Comparison of ENCODE assay signal across 9 cellular contexts in the genomic region with DNA sequence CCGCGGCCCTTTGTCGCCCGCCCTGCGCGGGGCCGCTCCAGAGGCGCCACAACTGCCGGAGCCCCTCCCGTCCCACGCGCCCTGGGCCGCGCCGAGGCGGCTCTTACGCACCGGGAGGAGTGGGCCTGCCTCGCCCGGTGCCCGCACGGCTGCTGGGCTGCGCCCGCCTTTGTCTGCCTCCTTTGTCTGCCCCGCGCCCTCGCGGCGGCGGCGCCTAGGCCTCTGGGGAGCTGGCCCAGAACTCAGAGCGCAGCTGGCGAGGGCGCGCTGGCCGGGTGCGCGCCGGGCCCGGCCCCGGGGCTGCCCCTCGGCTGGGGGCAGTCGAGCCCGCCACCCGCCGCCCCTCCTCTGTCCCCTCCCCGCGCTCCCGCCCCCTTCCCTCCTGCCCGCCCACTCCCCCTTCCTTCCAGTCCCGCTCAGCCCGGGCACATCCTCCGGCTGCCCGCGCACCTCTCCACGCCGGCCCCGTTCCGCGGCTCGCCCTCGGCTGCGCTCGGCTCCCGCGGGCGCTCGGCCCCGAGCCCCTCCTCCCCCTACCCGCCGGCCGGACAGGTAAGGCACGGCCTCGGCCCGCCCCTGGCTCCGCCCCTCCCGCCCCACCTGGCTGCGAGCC. TPM values are rescaled to one million over a fixed set of nuclear protein-coding genes. Genes with fewer than 3 reads are reported as not detected.
DNase-seq lines count a peak whose midpoint lies in the region; ATAC-seq, FAIRE-seq and TF ChIP-seq lines count a peak whose summit lies in the region.
"Had no signal": no experiment of that assay in that cellular context is flagged by ENCODE, and none has a peak within 500 bp of the region (broad histone marks: within the 10 kb centered on the region; RNA-seq: fewer than 3 reads in every experiment).

TSS of gene DRAXIN (plus strand) at position 409 of the 613 bp plus-strand sequence. CDS start 14,549 bp downstream, outside the sequence.

- H3K4me3 ChIP-seq in A549 (peak within 1 kb of the TSS; percentile 33; the same call in 2 of the 3 replicates), HUES48 (ENCODE audit: low read depth, low read length) (peak within 1 kb of the TSS; percentile 68), left lung (peak within 1 kb of the TSS; percentile 9 to 16)

- peak within 1 kb of the TSS; percentile 76 for H3K4me2 ChIP-seq in A549

- H3K27ac ChIP-seq in A549 (no peak within 1 kb of the TSS), HUES48 (ENCODE audit: low read depth, low read length) (peak within 1 kb of the TSS; percentile 96), left lung (no peak within 1 kb of the TSS)

- H3K4me1 ChIP-seq in A549 (no peaks in the 10 kb centered on the region), HUES48 (ENCODE audit: control insufficient read depth, insufficient read depth, low read length) (peaks cover 28% of the 10 kb centered on the region; the same call in 1 of the 2 replicates), left lung (peaks cover 0 to 30% of the 10 kb centered on the region in 2 donors)

- no peaks in the 10 kb centered on the region for H3K36me3 Mint-ChIP-seq in activated T-helper 17 cell treated with anti-CD3 and anti-CD28 coated beads, Interleukin-2, amount 50 U/mL, for 72 hours (ENCODE audit: low read depth)

- H3K36me3 ChIP-seq in HUES48 (ENCODE audit: control insufficient read depth, insufficient read depth, low read length) (no peaks in the 10 kb centered on the region; the same call in 1 of the 2 replicates), left lung (no peaks in the 10 kb centered on the region)

- CTCF ChIA-PET in A549 (lab: Yijun Ruan, JAX), result interaction anchor here (2.2 kb wide), 1 partner anchor 27 kb away, joined by 14 read pairs; no protein-coding TSS in a partner anchor

- TF ChIP-seq CTCF in A549 (IDR thresholded peaks at IDR 0.05), result no peak
- no peak for TF ChIP-seq CTCF in left lung (IDR thresholded peaks at IDR 0.05)

- H3K27me3 Mint-ChIP-seq in activated T-helper 17 cell treated with anti-CD3 and anti-CD28 coated beads, Interleukin-2, amount 50 U/mL, for 72 hours, result peaks cover 37% of the 10 kb centered on the region

- H3K9me3 Mint-ChIP-seq in activated T-helper 17 cell treated with anti-CD3 and anti-CD28 coated beads, Interleukin-2, amount 50 U/mL, for 72 hours, result no peaks in the 10 kb centered on the region

- peak within 1 kb of the TSS; percentile 93 for H3K9ac ChIP-seq in HUES48 (ENCODE audit: low read depth, low read length)

- DNase-seq in A549 (ENCODE audit: low read depth in 1 of 2, low spot score in 1 of 2) (no peak), left lung (no peak), superior temporal gyrus (ENCODE audit: extremely low spot score) (no peak), inferior parietal cortex (ENCODE audit: extremely low spot score) (no peak)
- DNase-seq in stimulated activated CD8-positive, alpha-beta memory T cell treated with anti-CD3 and anti-CD28 coated beads, Interleukin-4, amount 100 ng/mL, for 48 hours, result no peak

- ATAC-seq in A549 (no peak; a peak in 1 of 6 replicates), left lung (peak; percentile 9), GM21717 (IDR thresholded peaks at IDR 0.05; ENCODE audit: unreplicated experiment) (no peak)
- no peak for ATAC-seq in activated T-helper 17 cell treated with anti-CD3 and anti-CD28 coated beads, Interleukin-2, amount 50 U/mL, for 72 hours (replicated peaks)

- no CpG with 5 or more reads among the region's 78 CpGs for WGBS in A549 (ENCODE audit: missing lambda C conversion rate)

- H3K4me3 Mint-ChIP-seq in activated T-helper 17 cell treated with anti-CD3 and anti-CD28 coated beads, Interleukin-2, amount 50 U/mL, for 72 hours, result peak within 1 kb of the TSS; percentile 44

- H3K4me1 Mint-ChIP-seq in activated T-helper 17 cell treated with anti-CD3 and anti-CD28 coated beads, Interleukin-2, amount 50 U/mL, for 72 hours, result peaks cover 19% of the 10 kb centered on the region

- H3K27me3 ChIP-seq in HUES48 (ENCODE audit: control insufficient read depth, insufficient read depth, low read length), result no peaks in the 10 kb centered on the region
- H3K27me3 ChIP-seq in left lung, result peaks cover 40 to 81% of the 10 kb centered on the region in 2 donors

- TF ChIP-seq RAD21 in A549 (conservative IDR thresholded peaks at IDR 0.05 in 1 of 2, IDR thresholded peaks at IDR 0.05 in 1 of 2), result no peak

- H3K9me3 ChIP-seq in A549 (no peaks in the 10 kb centered on the region), HUES48 (ENCODE audit: control insufficient read depth, insufficient read depth, low read length) (no peaks in the 10 kb centered on the region), left lung (no peaks in the 10 kb centered on the region)

- TF ChIP-seq POLR2A in A549 (IDR thresholded peaks at IDR 0.05; ENCODE audit: low read length), result no peak

- POLR2A ChIA-PET in A549 (lab: Yijun Ruan, JAX), result no interaction called here

- no peak for TF ChIP-seq EP300 in A549 (IDR thresholded peaks at IDR 0.05)

- intact Hi-C loops in left lung (cut with DNase I), result no loop called here

- FAIRE-seq in A549 (lab: Jason Lieb, UNC), result no peak
- FAIRE-seq: GM18507 had no signal

- H3K27ac Mint-ChIP-seq in activated T-helper 17 cell treated with anti-CD3 and anti-CD28 coated beads, Interleukin-2, amount 50 U/mL, for 72 hours, result no peak within 1 kb of the TSS

TF ChIP-seq in A549, 52 proteins besides CTCF, POLR2A, EP300 and RAD21:
- TF ChIP-seq ESRRA (IDR thresholded peaks at IDR 0.05; ENCODE audit: borderline replicate concordance, low read length) (no peak), CBX8 (IDR thresholded peaks at IDR 0.05) (no peak), RCOR1 (IDR thresholded peaks at IDR 0.05; ENCODE audit: low read depth, low read length) (no peak), GATA3 (IDR thresholded peaks at IDR 0.05; ENCODE audit: borderline replicate concordance) (no peak), ZC3H11A (IDR thresholded peaks at IDR 0.05) (no peak), SMC3 (IDR thresholded peaks at IDR 0.05) (no peak), ATOH8 (CRISPR knock-in tag; IDR thresholded peaks at IDR 0.05; ENCODE audit: low read depth) (no peak), PHF8 (IDR thresholded peaks at IDR 0.05; ENCODE audit: borderline replicate concordance, low read depth) (no peak), HOXB5 (CRISPR knock-in tag; IDR thresholded peaks at IDR 0.05) (no peak), EHMT2 (IDR thresholded peaks at IDR 0.05; ENCODE audit: low read depth) (no peak), HOXB13 (CRISPR knock-in tag; IDR thresholded peaks at IDR 0.05; ENCODE audit: low read depth) (no peak)
- TF ChIP-seq, protein P1, sequence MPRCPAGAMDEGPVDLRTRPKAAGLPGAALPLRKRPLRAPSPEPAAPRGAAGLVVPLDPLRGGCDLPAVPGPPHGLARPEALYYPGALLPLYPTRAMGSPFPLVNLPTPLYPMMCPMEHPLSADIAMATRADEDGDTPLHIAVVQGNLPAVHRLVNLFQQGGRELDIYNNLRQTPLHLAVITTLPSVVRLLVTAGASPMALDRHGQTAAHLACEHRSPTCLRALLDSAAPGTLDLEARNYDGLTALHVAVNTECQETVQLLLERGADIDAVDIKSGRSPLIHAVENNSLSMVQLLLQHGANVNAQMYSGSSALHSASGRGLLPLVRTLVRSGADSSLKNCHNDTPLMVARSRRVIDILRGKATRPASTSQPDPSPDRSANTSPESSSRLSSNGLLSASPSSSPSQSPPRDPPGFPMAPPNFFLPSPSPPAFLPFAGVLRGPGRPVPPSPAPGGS (IDR thresholded peaks at IDR 0.05), result no peak

RNA-seq across cellular contexts. Expression of gene DRAXIN, which starts in this region (rescaled TPM):
- polyA plus RNA-seq in A549 (2011; rRNA removed) (0.03 and 0.04 TPM in 2 replicates), A549 (2017; fragmentation: RNase III; extraction: RNeasy Plus Mini Kit Qiagen cat#74134 plus additional on column Dnase treatment) (0.03 to 0.08 TPM in 2 of 3 replicates, not detected in the other)
- under 0.01 and 0.01 TPM in 2 replicates for polyA plus RNA-seq in A549 (2012; cell fraction: cytosol; rRNA removed)
- polyA plus RNA-seq in A549 (2012; cell fraction: nucleus; rRNA removed), result 0.01 and 0.04 TPM in 2 replicates
- not detected in 2 replicates for polyA minus RNA-seq in A549 (2011; rRNA and poly(A)+ RNA removed)
- under 1 TPM; 0.04 to 0.13 TPM for total RNA-seq in activated T-helper 17 cell treated with anti-CD3 and anti-CD28 coated beads, Interleukin-2, amount 50 U/mL, for 72 hours
- total RNA-seq in left lung, result under 1 TPM; 0.10 to 0.61 TPM

Comparison
In these comparisons a context has a peak if more than half of its experiments do, and no peak if none do; other contexts are left out.
1. Peak in ATAC-seq and H3K4me3 ChIP-seq in left lung; RNA of the gene not detected or under 1 TPM.
2. H3K4me3 ChIP-seq: peak in every context shown above with its lines; median percentile 68 in HUES48; 33 in A549; 12 in left lung.